In the genomic region with DNA sequence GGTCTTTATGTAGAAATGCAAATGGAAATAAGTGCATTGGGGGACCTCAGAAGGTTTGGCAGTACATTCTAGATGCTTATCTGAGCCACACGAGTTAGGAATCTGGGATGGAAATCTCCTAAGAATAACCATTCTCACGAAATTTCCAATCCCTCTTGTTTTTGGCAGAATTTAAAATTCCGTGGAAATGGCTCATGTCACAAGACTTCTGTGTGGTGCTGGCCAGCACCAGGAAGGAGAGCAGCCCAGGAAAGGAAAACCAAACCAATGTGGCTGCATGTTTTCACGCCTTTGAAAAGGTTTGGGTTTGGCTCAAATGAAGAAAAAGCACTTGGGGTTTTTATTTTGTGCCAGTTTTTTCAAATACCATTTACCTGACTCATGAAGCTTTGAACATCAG, we compare ENCODE assay signal across 17 cellular contexts.
DNase-seq lines count a peak whose midpoint lies in the region; ATAC-seq, FAIRE-seq and TF ChIP-seq lines count a peak whose summit lies in the region.
"Had no signal": no experiment of that assay in that cellular context is flagged by ENCODE, and none has a peak within 500 bp of the region (broad histone marks: within the 10 kb centered on the region; RNA-seq: fewer than 3 reads in every experiment).

No MANE protein-coding gene starts in this region.

- no peaks in the 10 kb centered on the region for H4K20me1 ChIP-seq in PC-3 (ENCODE audit: low read length)
- H4K20me1 ChIP-seq: BLaER1 treated with 17β-estradiol and CSF1 and Interleukin-3, amounts not matched to agents 10 nM and 100 nM had no signal

- TF ChIP-seq CTCF in PC-3 (conservative IDR thresholded peaks at IDR 0.05; ENCODE audit: low read depth, low read length) = no peak
- TF ChIP-seq CTCF in epithelial cell of esophagus (IDR thresholded peaks at IDR 0.05; ENCODE audit: insufficient read depth, low read depth, low read length, missing control alignments) = no peak
- TF ChIP-seq CTCF in omental fat pad (IDR thresholded peaks at IDR 0.05) = no peak
- TF ChIP-seq CTCF in endodermal cell (conservative IDR thresholded peaks at IDR 0.05) = no peak
- TF ChIP-seq CTCF in D721Med (IDR thresholded peaks at IDR 0.05; ENCODE audit: insufficient read depth, missing control alignments) = no peak

- H3K4me1 Mint-ChIP-seq in endodermal cell = no peaks in the 10 kb centered on the region

- H2AFZ ChIP-seq in PC-3 (ENCODE audit: low read length) = 0 out of 2 replicates have a peak overlapping the region, but pooled peaks have one; percentile 1

- H3K27ac ChIP-seq in PC-3 (ENCODE audit: low read length) (no peak overlapping the region), endodermal cell (ENCODE audit: low read depth, low read length) (no peak overlapping the region)
- H3K27ac ChIP-seq: BLaER1 treated with 17β-estradiol and CSF1 and Interleukin-3, amounts not matched to agents 10 nM and 100 nM had no signal

- DNase-seq in EH (ENCODE audit: low read depth) (peak; percentile 98), PC-3 (peak; percentile 44), epithelial cell of esophagus (ENCODE audit: low read depth) (peak; percentile 19), omental fat pad (ENCODE audit: low spot score) (no peak), SHP77 (lab: John Stamatoyannopoulos, UW) (no peak), endodermal cell (no peak), D721Med (ENCODE audit: insufficient read length, low spot score) (no peak)
- DNase-seq: activated CD4-positive, alpha-beta T cell treated with anti-CD3 and anti-CD28 coated beads, Interleukin-2, amount 50 U/mL, for 4 hours; activated effector memory CD4-positive, alpha-beta T cell treated with Interleukin-2 at 50 U/mL for 16 hours; effector CD4-positive, alpha-beta T cell; head of caudate nucleus; NCI-H1417 treated with DMSO at 0.1 percent for 48 hours had no signal

- H3K27ac Mint-ChIP-seq in endodermal cell = no peak overlapping the region
- H3K27ac Mint-ChIP-seq: progenitor cell of endocrine pancreas had no signal

- FAIRE-seq in D721Med (lab: Jason Lieb, UNC) = no peak

- H3K4me1 ChIP-seq in PC-3 (ENCODE audit: insufficient read depth, low read length) (0 out of 2 replicates have a peak, but pooled peaks cover 5% of the 10 kb centered on the region), endodermal cell (ENCODE audit: control insufficient read depth, insufficient read depth, low read length) (no peaks in the 10 kb centered on the region)
- H3K4me1 ChIP-seq: ascending aorta had no signal

- no peaks in the 10 kb centered on the region for H3K27me3 Mint-ChIP-seq in endodermal cell (ENCODE audit: insufficient read depth)

- intact Hi-C loops in PC-3 (cut with micrococcal nuclease) = no loop called here

- POLR2A ChIA-PET in PC-3 (lab: Charles Lee; ENCODE audit: unreplicated experiment) = interaction anchor here (0.7 kb wide), 1 partner anchor 341 kb away, joined by 5 read pairs; no protein-coding TSS in a partner anchor

- H3K79me2 ChIP-seq in PC-3 (ENCODE audit: low read length) = no peaks in the 10 kb centered on the region

- no peaks in the 10 kb centered on the region for H3K36me3 ChIP-seq in PC-3 (ENCODE audit: low read depth, low read length)
- no peaks in the 10 kb centered on the region for H3K36me3 ChIP-seq in endodermal cell (ENCODE audit: control insufficient read depth, insufficient read depth, low read length)
- H3K36me3 ChIP-seq: ascending aorta; BLaER1 treated with 17β-estradiol and CSF1 and Interleukin-3, amounts not matched to agents 10 nM and 100 nM; thoracic aorta had no signal

- peak; percentile 33; the same call in 1 of the 2 replicates for ATAC-seq in PC-3
- ATAC-seq in omental fat pad (ENCODE audit: low FRiP score) = peak; percentile 44
- ATAC-seq in GM18873 (IDR thresholded peaks at IDR 0.05; ENCODE audit: low FRiP score, unreplicated experiment) = no peak

- H3K9me3 ChIP-seq in PC-3 (ENCODE audit: low read length) (no peaks in the 10 kb centered on the region), endodermal cell (ENCODE audit: control insufficient read depth, low read length) (no peaks in the 10 kb centered on the region)
- H3K9me3 ChIP-seq: ascending aorta; BLaER1 treated with 17β-estradiol and CSF1 and Interleukin-3, amounts not matched to agents 10 nM and 100 nM; thoracic aorta had no signal

- H3K9me2 ChIP-seq in PC-3 (replicated peaks; ENCODE audit: low read length) = no peaks in the 10 kb centered on the region

- 90% methylated on average over 4 of the region's 4 CpGs; no CpG with 5 or more reads in 1 of the 2 experiments for WGBS in endodermal cell (ENCODE audit: insufficient coverage in 1 of 2, insufficient read length in 1 of 2), 2 experiments

- H3K4me3 Mint-ChIP-seq in endodermal cell = no peak overlapping the region

- H3K27me3 ChIP-seq in PC-3 (ENCODE audit: low read length) (no peaks in the 10 kb centered on the region), endodermal cell (ENCODE audit: control insufficient read depth, insufficient read depth, low read length, poor library complexity, severe bottlenecking) (no peaks in the 10 kb centered on the region)
- H3K27me3 ChIP-seq: ascending aorta; BLaER1 treated with 17β-estradiol and CSF1 and Interleukin-3, amounts not matched to agents 10 nM and 100 nM had no signal

- no peaks in the 10 kb centered on the region for H3F3A ChIP-seq in PC-3 (ENCODE audit: low read length, unreplicated experiment)

- H3K9ac ChIP-seq in PC-3 (ENCODE audit: low read length) = no peak overlapping the region
- H3K9ac ChIP-seq in endodermal cell (ENCODE audit: extremely low read depth, low read length, poor library complexity, severe bottlenecking) = no peak overlapping the region
- H3K9ac ChIP-seq: BLaER1 treated with 17β-estradiol and CSF1 and Interleukin-3, amounts not matched to agents 10 nM and 100 nM had no signal

- BruUV-seq in PC-3 (replicated peaks; lab: Mats Ljungman, UMichigan) = no TSS peak

- no peak overlapping the region for H3K4me2 ChIP-seq in PC-3 (ENCODE audit: low read length)
- H3K4me2 ChIP-seq: BLaER1 treated with 17β-estradiol and CSF1 and Interleukin-3, amounts not matched to agents 10 nM and 100 nM had no signal

- CTCF ChIA-PET in PC-3 (lab: Charles Lee) = no interaction called here

- no peaks in the 10 kb centered on the region for H3K36me3 Mint-ChIP-seq in endodermal cell (ENCODE audit: low read depth)

- H3K4me3 ChIP-seq in PC-3 (ENCODE audit: low read length) (no peak overlapping the region), epithelial cell of esophagus (ENCODE audit: low read length) (no peak overlapping the region), endodermal cell (ENCODE audit: low read length) (no peak overlapping the region)
- H3K4me3 ChIP-seq: ascending aorta; BLaER1 treated with 17β-estradiol and CSF1 and Interleukin-3, amounts not matched to agents 10 nM and 100 nM; thoracic aorta had no signal

- no peaks in the 10 kb centered on the region for H3K9me3 Mint-ChIP-seq in endodermal cell

Comparison
In these comparisons a context has a peak if more than half of its experiments do, and no peak if none do; other contexts are left out.
1. DNase-seq: peak in EH (single experiment), PC-3 (single experiment) and epithelial cell of esophagus (single experiment); none in omental fat pad (single experiment), SHP77 (0 of 2), endodermal cell (single experiment) and D721Med (single experiment).